Comparison of ENCODE assay signal across 8 cellular contexts in the genomic region with DNA sequence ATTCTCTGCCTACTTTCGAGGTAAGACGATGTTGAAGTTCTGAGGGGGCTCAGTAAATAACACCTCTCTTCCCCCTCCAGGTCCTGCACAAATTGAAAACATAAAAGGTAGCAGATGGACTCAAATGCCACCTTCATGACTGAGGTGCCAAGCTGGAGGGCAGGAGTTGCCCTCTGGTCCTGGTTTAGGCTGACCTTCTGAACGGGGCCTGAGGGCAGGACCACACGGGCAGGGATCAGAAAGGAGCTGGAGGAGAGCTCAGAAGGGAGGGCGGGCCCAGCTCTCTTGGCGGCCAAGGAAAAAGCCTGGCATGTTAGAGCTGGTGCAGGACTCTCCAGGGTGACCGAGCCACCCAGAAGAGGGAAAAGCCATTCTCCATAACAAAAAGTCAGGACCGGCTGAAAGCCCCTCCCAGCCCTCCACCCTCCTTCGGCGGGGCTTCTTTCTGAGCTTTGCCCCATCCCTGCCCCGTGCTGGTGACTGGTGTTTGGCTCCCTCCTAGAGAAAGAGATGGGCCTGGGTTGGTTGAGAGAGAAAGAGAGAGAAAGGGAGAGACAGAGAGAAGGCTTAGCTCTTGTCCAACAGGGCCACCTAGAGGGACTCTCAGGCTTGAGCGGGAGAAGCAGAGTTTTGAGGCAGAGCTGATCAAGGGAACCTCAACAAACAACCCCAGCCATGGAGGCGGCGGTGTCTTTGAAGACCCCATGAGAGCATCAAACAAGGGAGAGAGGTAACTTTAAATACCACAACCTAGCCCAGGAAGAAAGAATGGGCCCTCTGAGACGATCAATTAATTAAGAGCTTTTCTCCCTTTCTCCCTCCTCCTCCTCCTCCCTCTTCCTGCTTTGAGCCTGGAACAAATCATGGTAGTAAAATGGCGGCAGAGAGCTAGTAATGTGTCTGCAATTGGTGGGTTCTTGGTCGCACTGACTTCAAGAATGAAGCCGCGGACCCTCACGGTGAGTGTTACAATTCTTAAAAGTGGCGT. TPM values are rescaled to one million over a fixed set of nuclear protein-coding genes. Genes with fewer than 3 reads are reported as not detected.
DNase-seq lines count a peak whose midpoint lies in the region; ATAC-seq and TF ChIP-seq lines count a peak whose summit lies in the region.

No MANE protein-coding gene starts in this region.

- CTCF ChIA-PET in activated naive CD4-positive, alpha-beta T cell treated with anti-CD3 and anti-CD28 coated beads for 36 hours (lab: Charles Lee): interaction anchor here (0.6 to 4.9 kb wide), 22 partner anchors 10 to 205 kb away, joined by 3 to 95 read pairs (median 4); partner anchors contain the start of genes GPR155 and SCRN3

- TF ChIP-seq POLR2A in NB4 (IDR thresholded peaks at IDR 0.05; ENCODE audit: extremely low read depth, insufficient read length): no peak

- no peaks in the 10 kb centered on the region for H3K27me3 Mint-ChIP-seq in activated naive CD4-positive, alpha-beta T cell treated with anti-CD3 and anti-CD28 coated beads for 36 hours (ENCODE audit: low read depth)

- peaks cover 3% of the 10 kb centered on the region for H3K36me3 Mint-ChIP-seq in activated naive CD4-positive, alpha-beta T cell treated with anti-CD3 and anti-CD28 coated beads for 36 hours (ENCODE audit: low read depth)
- no peaks in the 10 kb centered on the region for H3K36me3 Mint-ChIP-seq in stimulated activated effector memory CD8-positive, alpha-beta T cell treated with anti-CD3 and anti-CD28 coated beads, Interleukin-12 subunit alpha, Interleukin-12 subunit beta, amount 100 ng/mL, for 72 hours

- intact Hi-C loops in activated naive CD4-positive, alpha-beta T cell treated with anti-CD3 and anti-CD28 coated beads for 36 hours (cut with micrococcal nuclease): loop anchor here (1.0 to 5.0 kb wide), 4 partner anchors 56 to 205 kb away; partner anchors contain the start of gene GPR155

- no peak overlapping the region for H3K4me3 ChIP-seq in NB4 (ENCODE audit: low read depth, low read length)

- TF ChIP-seq CTCF in GM12872 (IDR thresholded peaks at IDR 0.05; ENCODE audit: insufficient read depth, low read depth, low read length) (peak; percentile 69), NB4 (IDR thresholded peaks at IDR 0.05; ENCODE audit: low read depth, low read length) (peak; percentile 71)

- peak; percentile 74 for ATAC-seq in stimulated activated effector memory CD8-positive, alpha-beta T cell treated with anti-CD3 and anti-CD28 coated beads, Interleukin-12 subunit alpha, Interleukin-12 subunit beta, amount 100 ng/mL, for 72 hours
- no peak for ATAC-seq in GM18498 (IDR thresholded peaks at IDR 0.05; ENCODE audit: unreplicated experiment)

- H3K4me1 Mint-ChIP-seq in activated naive CD4-positive, alpha-beta T cell treated with anti-CD3 and anti-CD28 coated beads for 36 hours (ENCODE audit: low read depth): peaks cover 9% of the 10 kb centered on the region
- peaks cover 31% of the 10 kb centered on the region for H3K4me1 Mint-ChIP-seq in stimulated activated effector memory CD8-positive, alpha-beta T cell treated with anti-CD3 and anti-CD28 coated beads, Interleukin-12 subunit alpha, Interleukin-12 subunit beta, amount 100 ng/mL, for 72 hours

- H3K9me3 Mint-ChIP-seq in activated naive CD4-positive, alpha-beta T cell treated with anti-CD3 and anti-CD28 coated beads for 36 hours: no peaks in the 10 kb centered on the region
- no peaks in the 10 kb centered on the region for H3K9me3 Mint-ChIP-seq in stimulated activated effector memory CD8-positive, alpha-beta T cell treated with anti-CD3 and anti-CD28 coated beads, Interleukin-12 subunit alpha, Interleukin-12 subunit beta, amount 100 ng/mL, for 72 hours

- DNase-seq in AML-193 (lab: John Stamatoyannopoulos, UW): peak; percentile 42 to 52
- peak; percentile 62 for DNase-seq in NB4 (ENCODE audit: low read depth)
- peak; percentile 74 for DNase-seq in activated naive CD4-positive, alpha-beta T cell treated with anti-CD3 and anti-CD28 coated beads for 36 hours
- peak in 28 of 51 donors; percentile 4 to 63 (median 22) for DNase-seq in hypothalamus (lab: John Stamatoyannopoulos, UW)
- no peak for DNase-seq in stimulated activated effector memory CD8-positive, alpha-beta T cell treated with anti-CD3 and anti-CD28 coated beads, Interleukin-12 subunit alpha, Interleukin-12 subunit beta, amount 100 ng/mL, for 72 hours (ENCODE audit: low spot score in 2 of 2)
- no peak for DNase-seq in GOT3 (lab: John Stamatoyannopoulos, UW)

- peak overlapping the region; percentile 3 for H3K27ac Mint-ChIP-seq in activated naive CD4-positive, alpha-beta T cell treated with anti-CD3 and anti-CD28 coated beads for 36 hours
- H3K27ac Mint-ChIP-seq in stimulated activated effector memory CD8-positive, alpha-beta T cell treated with anti-CD3 and anti-CD28 coated beads, Interleukin-12 subunit alpha, Interleukin-12 subunit beta, amount 100 ng/mL, for 72 hours: peak overlapping the region; percentile 23

- H3K4me3 Mint-ChIP-seq in activated naive CD4-positive, alpha-beta T cell treated with anti-CD3 and anti-CD28 coated beads for 36 hours: no peak overlapping the region
- peak overlapping the region; percentile 25 for H3K4me3 Mint-ChIP-seq in stimulated activated effector memory CD8-positive, alpha-beta T cell treated with anti-CD3 and anti-CD28 coated beads, Interleukin-12 subunit alpha, Interleukin-12 subunit beta, amount 100 ng/mL, for 72 hours

RNA-seq across cellular contexts. Expression of gene WIPF1, which starts 50.8 kb away (rescaled TPM):
- 100 to 1,000 TPM; 167 TPM for total RNA-seq in activated naive CD4-positive, alpha-beta T cell treated with anti-CD3 and anti-CD28 coated beads for 36 hours

RNA-seq across cellular contexts. Expression of gene GPR155, which starts 60.0 kb away (rescaled TPM):
- 10 to 100 TPM in 1 of 2 experiments, 1 to 10 TPM in 1; 9.2 to 11.0 TPM for total RNA-seq in activated naive CD4-positive, alpha-beta T cell treated with anti-CD3 and anti-CD28 coated beads for 36 hours

Comparison
In these comparisons a context has a peak if more than half of its experiments do, and no peak if none do; other contexts are left out.
1. DNase-seq: peak in AML-193 (2 of 2), NB4 (single experiment), activated naive CD4-positive, alpha-beta T cell treated with anti-CD3 and anti-CD28 coated beads for 36 hours (single experiment) and hypothalamus (28 of 51); none in stimulated activated effector memory CD8-positive, alpha-beta T cell treated with anti-CD3 and anti-CD28 coated beads, Interleukin-12 subunit alpha, Interleukin-12 subunit beta, amount 100 ng/mL, for 72 hours (0 of 2) and GOT3 (single experiment).